ENCODE assay signal across 9 cellular contexts in the genomic region with DNA sequence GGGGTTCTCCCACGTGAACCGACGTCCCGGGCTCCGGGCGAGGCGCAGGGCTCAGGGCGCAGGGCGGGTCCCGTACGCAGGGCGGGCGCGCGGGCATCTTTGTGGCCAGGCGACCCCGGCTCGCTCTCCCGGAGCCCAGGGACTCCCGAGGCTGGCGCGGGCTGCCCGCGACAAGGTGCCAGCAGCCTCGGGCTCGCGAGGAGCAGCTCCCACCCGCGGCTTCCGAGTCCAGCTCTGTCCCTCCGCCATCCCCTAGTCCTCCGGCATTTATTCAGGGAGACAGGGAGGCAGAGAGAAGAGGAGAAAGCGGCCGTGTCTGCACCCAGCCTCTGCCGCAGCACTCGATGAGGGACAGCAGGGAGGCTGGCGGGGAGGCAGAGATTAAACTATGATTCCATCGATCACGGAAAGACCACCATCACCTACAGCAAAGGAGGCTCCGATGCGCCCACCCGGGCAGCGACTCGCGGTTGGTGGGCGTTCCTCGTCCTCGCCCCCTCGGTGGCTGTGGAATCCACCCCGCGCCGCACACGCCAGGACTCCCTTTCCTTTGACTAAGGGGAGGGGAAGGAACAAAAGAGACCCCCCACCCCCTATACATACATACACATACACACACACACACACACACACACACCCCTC. TPM values are rescaled to one million over a fixed set of nuclear protein-coding genes. Genes with fewer than 3 reads are reported as not detected.
DNase-seq lines count a peak whose midpoint lies in the region; ATAC-seq, FAIRE-seq and TF ChIP-seq lines count a peak whose summit lies in the region.
"Had no signal": no experiment of that assay in that cellular context is flagged by ENCODE, and none has a peak within 500 bp of the region (broad histone marks: within the 10 kb centered on the region; RNA-seq: fewer than 3 reads in every experiment).

No MANE protein-coding gene starts in this region.

- POLR2A ChIA-PET in CD8-positive, alpha-beta T cell (lab: Charles Lee) = no interaction called here
- POLR2A ChIA-PET in GM12878 (lab: Charles Lee) = no interaction called here

- no peak for TF ChIP-seq RAD21 in GM12878 (IDR thresholded peaks at IDR 0.05; ENCODE audit: insufficient read depth, low read depth, low read length)

- TF ChIP-seq EP300 in GM12878 (IDR thresholded peaks at IDR 0.05; ENCODE audit: borderline replicate concordance in 1 of 2, control insufficient read depth in 1 of 2, low read depth in 2 of 2, low read length in 2 of 2) = no peak

- H3K36me3 Mint-ChIP-seq in CD8-positive, alpha-beta T cell = no peaks in the 10 kb centered on the region

- RAD21 ChIA-PET in GM12878 (lab: Charles Lee; ENCODE audit: unreplicated experiment) = no interaction called here

- peaks cover 51% of the 10 kb centered on the region for H3K27me3 Mint-ChIP-seq in CD8-positive, alpha-beta T cell (ENCODE audit: low read depth)

- CTCF ChIA-PET in CD8-positive, alpha-beta T cell (lab: Charles Lee) = no interaction called here
- CTCF ChIA-PET in GM12878 (lab: Yijun Ruan, JAX) = no interaction called here

- ATAC-seq in CD8-positive, alpha-beta T cell = no peak
- peak; percentile 24 for ATAC-seq in HG03354 (IDR thresholded peaks at IDR 0.05; ENCODE audit: poor library complexity, severe bottlenecking, unreplicated experiment)
- peak; percentile 50; the same call in 2 of the 3 replicates for ATAC-seq in GM12878
- peak; percentile 25 for ATAC-seq in stimulated activated naive CD8-positive, alpha-beta T cell treated with anti-CD3 and anti-CD28 coated beads, Interleukin-15, Interleukin-2, amounts not matched to agents 100 U/mL and 50 U/mL, for 24 hours
- no peak for ATAC-seq in HG03097 (IDR thresholded peaks at IDR 0.05; ENCODE audit: low FRiP score, unreplicated experiment)
- ATAC-seq: K562 had no signal

- no peak for DNase-seq in CD8-positive, alpha-beta T cell
- DNase-seq in GM12878 (ENCODE audit: low read depth, low spot score) (no peak), inferior parietal cortex (ENCODE audit: extremely low spot score) (peak; percentile 26), T-helper 9 cell (no peak), SKM-1 (lab: John Stamatoyannopoulos, UW; ENCODE audit: unreplicated experiment) (no peak)
- peak; percentile 3 for DNase-seq in stimulated activated naive CD8-positive, alpha-beta T cell treated with anti-CD3 and anti-CD28 coated beads, Interleukin-15, Interleukin-2, amounts not matched to agents 100 U/mL and 50 U/mL, for 24 hours

- TF ChIP-seq POLR2A in GM12878 (IDR thresholded peaks at IDR 0.05; ENCODE audit: low read depth, low read length) = no peak

- H2AFZ ChIP-seq in GM12878 (ENCODE audit: control insufficient read depth, low read depth, low read length) = no peak overlapping the region

- no peaks in the 10 kb centered on the region for H3K36me3 ChIP-seq in CD8-positive, alpha-beta T cell (ENCODE audit: insufficient read depth, low read length)
- no peaks in the 10 kb centered on the region for H3K36me3 ChIP-seq in GM12878 (ENCODE audit: control insufficient read depth in 2 of 2, insufficient read depth in 2 of 2, low read length in 1 of 2)

- no peaks in the 10 kb centered on the region for H3K9me3 ChIP-seq in CD8-positive, alpha-beta T cell (ENCODE audit: low read length)
- no peaks in the 10 kb centered on the region for H3K9me3 ChIP-seq in GM12878 (replicated peaks; ENCODE audit: control insufficient read depth, insufficient read depth, low read length)

- no peak overlapping the region for H3K9ac ChIP-seq in GM12878 (ENCODE audit: control insufficient read depth, insufficient read depth, low read length)

- intact Hi-C loops in CD8-positive, alpha-beta T cell (cut with DNase I, micrococcal nuclease) = no loop called here
- intact Hi-C loops in GM12878 (cut with micrococcal nuclease; ENCODE audit: unreplicated experiment) = loop anchor here (10.0 kb wide), 1 partner anchor 1345 kb away; no protein-coding TSS in a partner anchor

- H3K4me2 ChIP-seq in GM12878 (ENCODE audit: control insufficient read depth, insufficient read depth) = peak overlapping the region; percentile 42

- H3K4me1 ChIP-seq in CD8-positive, alpha-beta T cell (ENCODE audit: insufficient read depth, low read length) = peaks cover 14% of the 10 kb centered on the region
- no peaks in the 10 kb centered on the region for H3K4me1 ChIP-seq in GM12878 (ENCODE audit: control insufficient read depth, insufficient read depth, low read length)

- no peaks in the 10 kb centered on the region for H3K79me2 ChIP-seq in GM12878 (ENCODE audit: control insufficient read depth, insufficient read depth, low read length)

- no peaks in the 10 kb centered on the region for H3K9me3 Mint-ChIP-seq in CD8-positive, alpha-beta T cell

- H3K4me1 Mint-ChIP-seq in CD8-positive, alpha-beta T cell (ENCODE audit: low read depth) = peaks cover 20% of the 10 kb centered on the region

- in situ Hi-C loops in GM12878 (cut with MboI) = no loop called here

- no TSS peak for BruUV-seq in GM12878 (replicated peaks; lab: Mats Ljungman, UMichigan)

- SMC1A ChIA-PET in GM12878 (lab: Charles Lee; ENCODE audit: uncharacterized antibody, unreplicated experiment) = no interaction called here

- no peak for TF ChIP-seq CTCF in CD8-positive, alpha-beta T cell (IDR thresholded peaks at IDR 0.05)
- no peak for TF ChIP-seq CTCF in GM12878 (IDR thresholded peaks at IDR 0.05 in 2 of 3, conservative IDR thresholded peaks at IDR 0.05 in 1 of 3; ENCODE audit: control insufficient read depth in 2 of 3, extremely low read depth in 1 of 3, insufficient read depth in 1 of 3, low read depth in 3 of 3, low read length in 3 of 3)

- H4K20me1 ChIP-seq in GM12878 (ENCODE audit: control insufficient read depth, insufficient read depth) = no peaks in the 10 kb centered on the region

- WGBS in GM12878 (ENCODE audit: insufficient coverage, insufficient replicate concordance, low lambda C conversion rate, missing lambda C conversion rate) = 25% methylated on average over 40 of the region's 53 CpGs

- H3K4me3 ChIP-seq in CD8-positive, alpha-beta T cell (ENCODE audit: low read depth, low read length) = peak overlapping the region; percentile 52
- no peak overlapping the region for H3K4me3 ChIP-seq in GM12878
- H3K4me3 ChIP-seq: K562 had no signal

- no peak for FAIRE-seq in GM12878 (lab: Jason Lieb, UNC)
- FAIRE-seq: K562 had no signal

- no peak overlapping the region for H3K27ac ChIP-seq in CD8-positive, alpha-beta T cell (ENCODE audit: low read depth, low read length)
- no peak overlapping the region for H3K27ac ChIP-seq in GM12878 (ENCODE audit: control insufficient read depth, insufficient read depth)

- no peak overlapping the region for H3K27ac Mint-ChIP-seq in CD8-positive, alpha-beta T cell

- peaks cover 12% of the 10 kb centered on the region for H3K27me3 ChIP-seq in CD8-positive, alpha-beta T cell (ENCODE audit: insufficient read depth, low read length)
- H3K27me3 ChIP-seq in GM12878 (replicated peaks in 1 of 2; ENCODE audit: control insufficient read depth in 2 of 2, insufficient read depth in 2 of 2, low read length in 1 of 2) = peaks cover 3 to 18% of the 10 kb centered on the region in 2 experiments

- H3K4me3 Mint-ChIP-seq in CD8-positive, alpha-beta T cell = peak overlapping the region; percentile 82

TF ChIP-seq in GM12878, 131 proteins besides CTCF, POLR2A, EP300 and RAD21 (continues in another document):
- TF ChIP-seq SREBF1 (IDR thresholded peaks at IDR 0.05; ENCODE audit: low read length) = no peak
- TF ChIP-seq RCOR1 (conservative IDR thresholded peaks at IDR 0.05; ENCODE audit: low read depth, low read length) = no peak
- TF ChIP-seq NFIC (IDR thresholded peaks at IDR 0.05; ENCODE audit: low read depth, low read length) = no peak
- no peak for TF ChIP-seq TBL1XR1 (IDR thresholded peaks at IDR 0.05; ENCODE audit: low read depth, low read length)
- no peak for TF ChIP-seq JUNB (IDR thresholded peaks at IDR 0.05)
- TF ChIP-seq SUPT20H (IDR thresholded peaks at IDR 0.05; ENCODE audit: borderline replicate concordance, control insufficient read depth, low read depth, low read length) = no peak
- no peak for TF ChIP-seq POLR2AphosphoS5 (IDR thresholded peaks at IDR 0.05; ENCODE audit: low read length)
- TF ChIP-seq YBX1 (IDR thresholded peaks at IDR 0.05) = no peak
- TF ChIP-seq PML (IDR thresholded peaks at IDR 0.05; ENCODE audit: low read length) = no peak
- no peak for TF ChIP-seq SMC3 (IDR thresholded peaks at IDR 0.05; ENCODE audit: borderline replicate concordance, low read length)
- TF ChIP-seq RELA (IDR thresholded peaks at IDR 0.05; ENCODE audit: borderline replicate concordance, partially characterized antibody) = no peak
- TF ChIP-seq IKZF2 (IDR thresholded peaks at IDR 0.05) = no peak
- no peak for TF ChIP-seq ATF7 (IDR thresholded peaks at IDR 0.05; ENCODE audit: low read depth)
- TF ChIP-seq ZNF384 (IDR thresholded peaks at IDR 0.05; ENCODE audit: borderline replicate concordance, low read depth, low read length) = no peak

RNA-seq across cellular contexts. Expression of gene RGS17, which starts 1.1 kb away (rescaled TPM):
- total RNA-seq in CD8-positive, alpha-beta T cell = not detected
- total RNA-seq in GM12878 (2013; cell fraction: nucleolus; rRNA removed) = 0.17 TPM in 1 of 2 replicates, not detected in the other
- total RNA-seq in GM12878 (2014; rRNA removed) = 0.06 TPM in 1 of 2 replicates, not detected in the other
- under 0.01 TPM in 1 of 2 replicates, not detected in the other for total RNA-seq in GM12878 (2014; rRNA removed; fragmentation: Illumina TruSeq; extraction: Trizol)
- not detected in 2 replicates for total RNA-seq in GM12878 (2021)
- 0.03 TPM for polyA plus RNA-seq in GM12878 (2011; ENCODE audit: low read depth)
- 0.10 and 0.14 TPM in 2 replicates for polyA plus RNA-seq in GM12878 (2011; rRNA removed)
- polyA plus RNA-seq in GM12878 (2011; cell fraction: cytosol; rRNA removed) = 0.03 TPM in 1 of 2 replicates, not detected in the other
- polyA plus RNA-seq in GM12878 (2011; cell fraction: nucleus; rRNA removed) = 0.01 TPM in 1 of 2 replicates, not detected in the other
- 0.08 and 0.24 TPM in 2 replicates for polyA plus RNA-seq in GM12878 (2012)
- polyA plus RNA-seq in GM12878 (2014; fragmentation: Illumina TruSeq; extraction: Trizol) = not detected in 2 replicates
- under 1 TPM; 0.11 to 0.29 TPM for polyA plus RNA-seq in GM12878 (2014; fragmentation: Nextera tagmentation; extraction: Ambion mirVana)
- polyA plus RNA-seq in GM12878 (2014; rRNA removed) = 0.01 TPM in 1 of 2 replicates, not detected in the other
- polyA plus RNA-seq in GM12878 (2016; fragmentation: Nextera tagmentation; extraction: Ambion mirVana) = under 1 TPM; 0.17 to 0.20 TPM
- not detected in 2 replicates for polyA minus RNA-seq in GM12878 (2011; rRNA and poly(A)+ RNA removed)
- polyA minus RNA-seq in GM12878 (2011; cell fraction: cytosol; rRNA and poly(A)+ RNA removed) = not detected in 2 replicates
- polyA minus RNA-seq in GM12878 (2011; cell fraction: nucleus; rRNA and poly(A)+ RNA removed) = not detected in 2 replicates
- total RNA-seq: K562 had no signal

Comparison
In these comparisons a context has a peak if more than half of its experiments do, and no peak if none do; other contexts are left out.
1. ATAC-seq: peak in HG03354 (single experiment), GM12878 (single experiment) and stimulated activated naive CD8-positive, alpha-beta T cell treated with anti-CD3 and anti-CD28 coated beads, Interleukin-15, Interleukin-2, amounts not matched to agents 100 U/mL and 50 U/mL, for 24 hours (single experiment); none in CD8-positive, alpha-beta T cell (single experiment) and HG03097 (single experiment).
2. DNase-seq: peak in inferior parietal cortex (single experiment) and stimulated activated naive CD8-positive, alpha-beta T cell treated with anti-CD3 and anti-CD28 coated beads, Interleukin-15, Interleukin-2, amounts not matched to agents 100 U/mL and 50 U/mL, for 24 hours (single experiment); none in CD8-positive, alpha-beta T cell (0 of 7), GM12878 (single experiment), T-helper 9 cell (single experiment) and SKM-1 (single experiment).